ENCODE assay signal across 8 cellular contexts in genomic region chr2:69770193-69770702, GRCh38. TPM values are rescaled to one million over a fixed set of nuclear protein-coding genes. Genes with fewer than 3 reads are reported as not detected.
DNase-seq lines count a peak whose midpoint lies in the region; ATAC-seq and TF ChIP-seq lines count a peak whose summit lies in the region.

No MANE protein-coding gene starts in this region.

- DNase-seq in AG10803 (ENCODE audit: low read depth) (peak; percentile 85), foreskin keratinocyte (peak; percentile 65 to 85), DMS114 treated with DMSO at 0.1 percent for 48 hours (lab: John Stamatoyannopoulos, UW; ENCODE audit: unreplicated experiment) (no peak), NCI-H2081 (lab: John Stamatoyannopoulos, UW) (no peak)
- peak; percentile 49 for DNase-seq in activated CD8-positive, alpha-beta T cell treated with anti-CD3 and anti-CD28 coated beads for 36 hours
- no peak for DNase-seq in activated effector memory CD4-positive, alpha-beta T cell treated with anti-CD3 and anti-CD28 coated beads, Interleukin-2, amount 50 U/mL, for 16 hours

- H3K4me3 Mint-ChIP-seq in activated CD8-positive, alpha-beta T cell treated with anti-CD3 and anti-CD28 coated beads for 36 hours: no peak overlapping the region

- CTCF ChIA-PET in activated CD8-positive, alpha-beta T cell treated with anti-CD3 and anti-CD28 coated beads for 36 hours (lab: Charles Lee): interaction anchor here (2.8 kb wide), 1 partner anchor 45 kb away, joined by 10 read pairs; no protein-coding TSS in a partner anchor

- no peaks in the 10 kb centered on the region for H3K9me3 ChIP-seq in skeletal muscle tissue (ENCODE audit: control insufficient read depth in 3 of 3, low read length in 3 of 3)

- peak overlapping the region; percentile 27 to 74 (median 38) for H3K9ac ChIP-seq in skeletal muscle tissue (ENCODE audit: low read depth in 1 of 3, low read length in 3 of 3)

- H3K27me3 Mint-ChIP-seq in activated CD8-positive, alpha-beta T cell treated with anti-CD3 and anti-CD28 coated beads for 36 hours: no peaks in the 10 kb centered on the region

- H3K4me1 ChIP-seq in foreskin keratinocyte (peaks cover 27% of the 10 kb centered on the region), skeletal muscle tissue (ENCODE audit: control insufficient read depth in 3 of 3, insufficient read depth in 3 of 3, low read length in 3 of 3) (peaks cover 40 to 65% (median 47%) of the 10 kb centered on the region in 3 donors)

- H3K4me3 ChIP-seq in AG10803 (ENCODE audit: low read length) (no peak overlapping the region; the same call in 1 of the 2 replicates), skeletal muscle tissue (ENCODE audit: low read length in 3 of 3) (peak overlapping the region in 2 of 3 donors; percentile 4 to 23)

- H3K27me3 ChIP-seq in foreskin keratinocyte (no peaks in the 10 kb centered on the region), skeletal muscle tissue (ENCODE audit: control insufficient read depth in 3 of 3, insufficient read depth in 3 of 3, low read length in 3 of 3) (no peaks in the 10 kb centered on the region)

- H3K27ac Mint-ChIP-seq in activated CD8-positive, alpha-beta T cell treated with anti-CD3 and anti-CD28 coated beads for 36 hours: peak overlapping the region; percentile 79

- H3K36me3 Mint-ChIP-seq in activated CD8-positive, alpha-beta T cell treated with anti-CD3 and anti-CD28 coated beads for 36 hours (ENCODE audit: low read depth): no peaks in the 10 kb centered on the region

- peaks cover 60% of the 10 kb centered on the region for H3K4me1 Mint-ChIP-seq in activated CD8-positive, alpha-beta T cell treated with anti-CD3 and anti-CD28 coated beads for 36 hours (ENCODE audit: low read depth)

- no peaks in the 10 kb centered on the region for H3K9me3 Mint-ChIP-seq in activated CD8-positive, alpha-beta T cell treated with anti-CD3 and anti-CD28 coated beads for 36 hours

- peak; percentile 33 for ATAC-seq in HG03432 (IDR thresholded peaks at IDR 0.05; ENCODE audit: unreplicated experiment)
- ATAC-seq in activated CD8-positive, alpha-beta T cell treated with anti-CD3 and anti-CD28 coated beads for 36 hours: peak; percentile 37
- peak; percentile 89 for ATAC-seq in foreskin keratinocyte

- H3K27ac ChIP-seq in foreskin keratinocyte: peak overlapping the region; percentile 86
- peak overlapping the region; percentile 97 for H3K27ac ChIP-seq in skeletal muscle tissue (ENCODE audit: low read depth, low read length)

- H3K36me3 ChIP-seq in skeletal muscle tissue (ENCODE audit: control insufficient read depth in 3 of 3, insufficient read depth in 3 of 3, low read length in 3 of 3): no peaks in the 10 kb centered on the region

- intact Hi-C loops in activated CD8-positive, alpha-beta T cell treated with anti-CD3 and anti-CD28 coated beads for 36 hours (cut with micrococcal nuclease): loop anchor here (5.0 kb wide), 1 partner anchor 47 kb away; no protein-coding TSS in a partner anchor

- TF ChIP-seq CTCF in AG10803 (conservative IDR thresholded peaks at IDR 0.05; ENCODE audit: low read length) (no peak), foreskin keratinocyte (conservative IDR thresholded peaks at IDR 0.05) (no peak)
- no peak for TF ChIP-seq CTCF in activated CD8-positive, alpha-beta T cell treated with anti-CD3 and anti-CD28 coated beads for 36 hours (IDR thresholded peaks at IDR 0.05)

- POLR2A ChIA-PET in activated CD8-positive, alpha-beta T cell treated with anti-CD3 and anti-CD28 coated beads for 36 hours (lab: Charles Lee): interaction anchor here (0.7 to 0.9 kb wide), 2 partner anchors 24 to 236 kb away, joined by 3 to 4 read pairs; no protein-coding TSS in a partner anchor

RNA-seq across cellular contexts. Expression of gene ANXA4, which starts 28.3 kb away (rescaled TPM):
- 10 to 100 TPM; 14.6 to 17.5 TPM for total RNA-seq in activated CD8-positive, alpha-beta T cell treated with anti-CD3 and anti-CD28 coated beads for 36 hours
- total RNA-seq in foreskin keratinocyte (46.2 and 53.4 TPM in 2 replicates), skeletal muscle tissue (18.8 TPM)
- polyA plus RNA-seq in foreskin keratinocyte: 91.1 and 95.1 TPM in 2 replicates

RNA-seq across cellular contexts. Expression of gene GMCL1, which starts 59.2 kb away (rescaled TPM):
- 10 to 100 TPM; 18.1 to 20.4 TPM for total RNA-seq in activated CD8-positive, alpha-beta T cell treated with anti-CD3 and anti-CD28 coated beads for 36 hours
- total RNA-seq in foreskin keratinocyte: 9.9 and 11.9 TPM in 2 replicates
- polyA plus RNA-seq in foreskin keratinocyte: 3.8 and 5.7 TPM in 2 replicates
- 7.8 TPM for total RNA-seq in skeletal muscle tissue

Comparison
In these comparisons a context has a peak if more than half of its experiments do, and no peak if none do; other contexts are left out.
1. DNase-seq: peak in AG10803 (single experiment), activated CD8-positive, alpha-beta T cell treated with anti-CD3 and anti-CD28 coated beads for 36 hours (single experiment) and foreskin keratinocyte (2 of 2); none in DMS114 treated with DMSO at 0.1 percent for 48 hours (single experiment), activated effector memory CD4-positive, alpha-beta T cell treated with anti-CD3 and anti-CD28 coated beads, Interleukin-2, amount 50 U/mL, for 16 hours (single experiment) and NCI-H2081 (0 of 2).
2. ATAC-seq: peak in every context shown above with its lines; median percentile 89 in foreskin keratinocyte; 37 in activated CD8-positive, alpha-beta T cell treated with anti-CD3 and anti-CD28 coated beads for 36 hours; 33 in HG03432.